8 cellular contexts compared by ENCODE assay signal in the genomic region with DNA sequence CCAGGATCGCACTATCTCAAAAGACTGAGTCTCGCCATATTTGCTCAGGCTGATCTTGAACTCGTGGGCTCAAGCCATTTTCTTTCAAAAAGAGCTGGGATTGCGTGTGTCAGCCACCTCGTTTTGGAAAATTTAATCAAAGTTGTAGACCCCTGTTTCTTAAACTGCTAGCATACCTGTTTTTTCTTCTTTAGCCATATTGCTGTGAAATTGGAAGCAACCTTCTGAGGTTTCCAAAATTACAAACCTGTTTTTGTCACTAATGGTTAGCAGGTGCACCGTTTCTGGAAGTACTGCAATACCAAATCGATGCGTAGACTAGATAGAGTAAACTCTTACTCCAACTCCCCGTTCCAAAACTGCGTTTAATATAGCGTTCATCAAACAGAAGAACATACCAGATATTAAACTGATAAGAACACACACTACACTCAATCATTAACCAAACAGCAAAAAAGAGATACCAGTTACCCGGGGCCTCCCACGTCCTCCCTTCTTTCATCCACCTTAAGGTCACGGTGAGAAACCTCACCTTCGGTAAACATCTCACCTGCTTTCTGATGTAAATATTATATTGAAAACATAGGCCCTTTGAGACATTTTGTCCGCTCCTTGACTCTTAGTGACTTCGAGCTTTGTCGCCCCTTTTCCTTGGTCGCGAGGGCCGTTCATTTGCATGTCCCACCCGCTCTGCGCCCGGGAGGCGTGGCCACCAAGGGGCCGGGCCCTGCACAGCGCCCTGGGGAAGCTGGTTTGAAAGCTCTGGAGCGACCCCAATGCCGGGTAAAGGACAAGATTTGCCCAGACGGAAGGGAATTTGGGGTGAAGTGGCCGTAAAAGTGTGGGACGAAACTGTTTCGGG. TPM values are rescaled to one million over a fixed set of nuclear protein-coding genes. Genes with fewer than 3 reads are reported as not detected.
A peak's percentile ranks its signal among the peaks of the same experiment; 100 is the strongest.
DNase-seq lines count a peak whose midpoint lies in the region; ATAC-seq and TF ChIP-seq lines count a peak whose summit lies in the region.

TSS of gene RNU2-63P (minus strand) at position 462 of the 862 bp plus-strand sequence.

- H3K4me1 Mint-ChIP-seq in chondrocyte (ENCODE audit: low read depth) = peaks cover 17% of the 10 kb centered on the region

- DNase-seq in NCI-H1436 (lab: John Stamatoyannopoulos, UW) = peak; percentile 63
- no peak for DNase-seq in NCI-H1436 treated with DMSO at 0.1 percent for 48 hours (lab: John Stamatoyannopoulos, UW)
- peak; percentile 91 for DNase-seq in NCI-H2171 treated with DMSO at 0.1 percent for 48 hours (lab: John Stamatoyannopoulos, UW)
- peak; percentile 82 for DNase-seq in activated CD4-positive, CD25-positive, alpha-beta regulatory T cell treated with anti-CD3 and anti-CD28 coated beads, Interleukin-2, amount 50 U/mL, for 72 hours
- no peak for DNase-seq in chondrocyte (ENCODE audit: low spot score)
- peak; percentile 98 for DNase-seq in kidney tubule cell (ENCODE audit: low spot score)
- peak; percentile 30 to 61 for DNase-seq in stimulated activated CD4-positive, alpha-beta T cell treated with anti-CD3 and anti-CD28 coated beads, Interleukin-1b, Interleukin-23, amount 100 ng/mL, for 1 hour (ENCODE audit: low read depth in 2 of 2)

- no peaks in the 10 kb centered on the region for H3K9me3 Mint-ChIP-seq in chondrocyte (ENCODE audit: low read depth)

- H3K27ac Mint-ChIP-seq in chondrocyte (ENCODE audit: unreplicated experiment) = peak within 1 kb of the TSS; percentile 97

- peak within 1 kb of the TSS; percentile 92 for H3K4me3 Mint-ChIP-seq in chondrocyte (ENCODE audit: unreplicated experiment)

- ATAC-seq in HG03064 (IDR thresholded peaks at IDR 0.05; ENCODE audit: low read depth, unreplicated experiment) = peak; percentile 85

- TF ChIP-seq CTCF in chondrocyte (IDR thresholded peaks at IDR 0.05) = peak; percentile 28

- no peaks in the 10 kb centered on the region for H3K27me3 Mint-ChIP-seq in chondrocyte (ENCODE audit: low read depth)

- no peaks in the 10 kb centered on the region for H3K36me3 Mint-ChIP-seq in chondrocyte (ENCODE audit: low read depth)

RNA-seq across cellular contexts. Expression of gene RNU2-63P, which starts in this region (rescaled TPM):
- 2.7 TPM in 1 of 3 replicates, not detected in the others for total RNA-seq in chondrocyte

Comparison
In these comparisons a context has a peak if more than half of its experiments do, and no peak if none do; other contexts are left out.
1. DNase-seq: peak in NCI-H1436 (single experiment), NCI-H2171 treated with DMSO at 0.1 percent for 48 hours (single experiment), activated CD4-positive, CD25-positive, alpha-beta regulatory T cell treated with anti-CD3 and anti-CD28 coated beads, Interleukin-2, amount 50 U/mL, for 72 hours (single experiment), kidney tubule cell (single experiment) and stimulated activated CD4-positive, alpha-beta T cell treated with anti-CD3 and anti-CD28 coated beads, Interleukin-1b, Interleukin-23, amount 100 ng/mL, for 1 hour (2 of 2); none in NCI-H1436 treated with DMSO at 0.1 percent for 48 hours (single experiment) and chondrocyte (single experiment).